ENCODE assay signal across 1 cellular context in the genomic region with DNA sequence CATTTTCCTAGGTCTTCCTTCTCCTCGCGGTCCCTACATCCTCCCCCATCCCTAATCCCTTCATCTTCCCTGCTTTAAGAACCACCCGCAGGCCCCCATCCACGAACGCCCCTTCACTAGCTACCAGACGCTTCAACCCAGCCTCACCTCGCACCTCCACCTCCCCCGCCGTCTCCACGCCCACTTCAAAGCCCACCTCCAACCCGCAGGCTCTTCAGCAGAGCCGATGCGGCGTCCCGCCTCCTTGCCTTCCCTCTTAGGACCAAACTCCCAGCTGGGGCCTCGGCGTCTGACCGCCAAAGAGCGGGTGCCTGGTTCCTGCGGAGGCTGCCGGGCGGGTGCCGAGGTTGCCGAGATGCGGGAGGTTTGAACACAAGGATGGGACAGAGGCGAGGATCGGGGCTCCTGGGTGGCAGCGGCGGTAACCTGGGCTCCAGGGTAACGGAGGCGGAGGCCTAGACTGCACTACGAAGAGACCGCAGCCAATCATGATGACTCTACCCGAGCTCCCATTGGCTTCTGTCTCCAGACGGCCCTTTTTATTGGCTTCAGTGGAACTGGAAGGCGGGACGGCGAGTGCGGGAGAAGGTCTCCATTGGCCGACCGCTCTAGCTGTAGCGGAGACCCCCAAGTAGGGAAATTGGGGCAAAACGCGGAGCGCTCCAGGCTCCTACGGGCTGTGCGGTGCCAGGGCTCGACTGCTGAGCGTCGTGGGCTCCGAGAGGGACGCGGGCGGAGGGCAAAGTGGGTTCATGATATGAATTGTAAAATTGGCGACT.
TF ChIP-seq lines count a peak whose summit lies in the region.

A gene (minus strand): TSS at position 462 of the 779 bp plus-strand sequence. CDS start 18,536 bp downstream, outside the sequence.

TF ChIP-seq in WTC11, 78 proteins besides CTCF, POLR2A, EP300 and RAD21 (continued from another document):
- TF ChIP-seq, protein P1, sequence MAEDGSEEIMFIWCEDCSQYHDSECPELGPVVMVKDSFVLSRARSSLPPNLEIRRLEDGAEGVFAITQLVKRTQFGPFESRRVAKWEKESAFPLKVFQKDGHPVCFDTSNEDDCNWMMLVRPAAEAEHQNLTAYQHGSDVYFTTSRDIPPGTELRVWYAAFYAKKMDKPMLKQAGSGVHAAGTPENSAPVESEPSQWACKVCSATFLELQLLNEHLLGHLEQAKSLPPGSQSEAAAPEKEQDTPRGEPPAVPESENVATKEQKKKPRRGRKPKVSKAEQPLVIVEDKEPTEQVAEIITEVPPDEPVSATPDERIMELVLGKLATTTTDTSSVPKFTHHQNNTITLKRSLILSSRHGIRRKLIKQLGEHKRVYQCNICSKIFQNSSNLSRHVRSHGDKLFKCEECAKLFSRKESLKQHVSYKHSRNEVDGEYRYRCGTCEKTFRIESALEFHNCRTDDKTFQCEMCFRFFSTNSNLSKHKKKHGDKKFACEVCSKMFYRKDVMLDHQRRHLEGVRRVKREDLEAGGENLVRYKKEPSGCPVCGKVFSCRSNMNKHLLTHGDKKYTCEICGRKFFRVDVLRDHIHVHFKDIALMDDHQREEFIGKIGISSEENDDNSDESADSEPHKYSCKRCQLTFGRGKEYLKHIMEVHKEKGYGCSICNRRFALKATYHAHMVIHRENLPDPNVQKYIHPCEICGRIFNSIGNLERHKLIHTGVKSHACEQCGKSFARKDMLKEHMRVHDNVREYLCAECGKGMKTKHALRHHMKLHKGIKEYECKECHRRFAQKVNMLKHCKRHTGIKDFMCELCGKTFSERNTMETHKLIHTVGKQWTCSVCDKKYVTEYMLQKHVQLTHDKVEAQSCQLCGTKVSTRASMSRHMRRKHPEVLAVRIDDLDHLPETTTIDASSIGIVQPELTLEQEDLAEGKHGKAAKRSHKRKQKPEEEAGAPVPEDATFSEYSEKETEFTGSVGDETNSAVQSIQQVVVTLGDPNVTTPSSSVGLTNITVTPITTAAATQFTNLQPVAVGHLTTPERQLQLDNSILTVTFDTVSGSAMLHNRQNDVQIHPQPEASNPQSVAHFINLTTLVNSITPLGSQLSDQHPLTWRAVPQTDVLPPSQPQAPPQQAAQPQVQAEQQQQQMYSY (CRISPR knock-in tag; IDR thresholded peaks at IDR 0.05) = peak; percentile 88
- TF ChIP-seq ZNF423 (CRISPR knock-in tag; IDR thresholded peaks at IDR 0.05) (no peak), JUN (CRISPR knock-in tag; IDR thresholded peaks at IDR 0.05) (peak; percentile 39; the same call in 1 of the 2 replicates), ZNF121 (CRISPR knock-in tag; IDR thresholded peaks at IDR 0.05) (no peak), SMAD3 (CRISPR knock-in tag; IDR thresholded peaks at IDR 0.05; ENCODE audit: borderline replicate concordance) (no peak), FOXJ3 (CRISPR knock-in tag; IDR thresholded peaks at IDR 0.05; ENCODE audit: borderline replicate concordance) (no peak), MYBL2 (CRISPR knock-in tag; IDR thresholded peaks at IDR 0.05) (peak; percentile 62; the same call in 1 of the 2 replicates), ZNF396 (CRISPR knock-in tag; IDR thresholded peaks at IDR 0.05; ENCODE audit: borderline replicate concordance) (no peak), SOX15 (CRISPR knock-in tag; IDR thresholded peaks at IDR 0.05) (no peak), IRF2 (CRISPR knock-in tag; IDR thresholded peaks at IDR 0.05; ENCODE audit: borderline replicate concordance, low read depth) (no peak), FOXP1 (CRISPR knock-in tag; IDR thresholded peaks at IDR 0.05; ENCODE audit: borderline replicate concordance) (peak; percentile 62; the same call in 1 of the 2 replicates), ZNF317 (CRISPR knock-in tag; IDR thresholded peaks at IDR 0.05; ENCODE audit: borderline replicate concordance, low read depth) (no peak), NFE2L1 (CRISPR knock-in tag; IDR thresholded peaks at IDR 0.05) (0 out of 2 replicates have a peak, but pooled peaks have one; percentile 62), TCF7 (CRISPR knock-in tag; IDR thresholded peaks at IDR 0.05; ENCODE audit: low read depth) (no peak), ZNF138 (CRISPR knock-in tag; conservative IDR thresholded peaks at IDR 0.05) (no peak), ZNF671 (CRISPR knock-in tag; IDR thresholded peaks at IDR 0.05) (no peak), NR1H2 (CRISPR knock-in tag; IDR thresholded peaks at IDR 0.05) (no peak), RELA (CRISPR knock-in tag; IDR thresholded peaks at IDR 0.05; ENCODE audit: borderline replicate concordance) (no peak), ZNF232 (CRISPR knock-in tag; IDR thresholded peaks at IDR 0.05) (no peak), SP1 (CRISPR knock-in tag; conservative IDR thresholded peaks at IDR 0.05) (peak; percentile 79), ATF1 (CRISPR knock-in tag; IDR thresholded peaks at IDR 0.05) (no peak), CREB1 (CRISPR knock-in tag; IDR thresholded peaks at IDR 0.05) (no peak)
- TF ChIP-seq, protein P2, sequence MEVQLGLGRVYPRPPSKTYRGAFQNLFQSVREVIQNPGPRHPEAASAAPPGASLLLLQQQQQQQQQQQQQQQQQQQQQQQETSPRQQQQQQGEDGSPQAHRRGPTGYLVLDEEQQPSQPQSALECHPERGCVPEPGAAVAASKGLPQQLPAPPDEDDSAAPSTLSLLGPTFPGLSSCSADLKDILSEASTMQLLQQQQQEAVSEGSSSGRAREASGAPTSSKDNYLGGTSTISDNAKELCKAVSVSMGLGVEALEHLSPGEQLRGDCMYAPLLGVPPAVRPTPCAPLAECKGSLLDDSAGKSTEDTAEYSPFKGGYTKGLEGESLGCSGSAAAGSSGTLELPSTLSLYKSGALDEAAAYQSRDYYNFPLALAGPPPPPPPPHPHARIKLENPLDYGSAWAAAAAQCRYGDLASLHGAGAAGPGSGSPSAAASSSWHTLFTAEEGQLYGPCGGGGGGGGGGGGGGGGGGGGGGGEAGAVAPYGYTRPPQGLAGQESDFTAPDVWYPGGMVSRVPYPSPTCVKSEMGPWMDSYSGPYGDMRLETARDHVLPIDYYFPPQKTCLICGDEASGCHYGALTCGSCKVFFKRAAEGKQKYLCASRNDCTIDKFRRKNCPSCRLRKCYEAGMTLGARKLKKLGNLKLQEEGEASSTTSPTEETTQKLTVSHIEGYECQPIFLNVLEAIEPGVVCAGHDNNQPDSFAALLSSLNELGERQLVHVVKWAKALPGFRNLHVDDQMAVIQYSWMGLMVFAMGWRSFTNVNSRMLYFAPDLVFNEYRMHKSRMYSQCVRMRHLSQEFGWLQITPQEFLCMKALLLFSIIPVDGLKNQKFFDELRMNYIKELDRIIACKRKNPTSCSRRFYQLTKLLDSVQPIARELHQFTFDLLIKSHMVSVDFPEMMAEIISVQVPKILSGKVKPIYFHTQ (CRISPR knock-in tag; IDR thresholded peaks at IDR 0.05) = no peak
- TF ChIP-seq, protein P3, sequence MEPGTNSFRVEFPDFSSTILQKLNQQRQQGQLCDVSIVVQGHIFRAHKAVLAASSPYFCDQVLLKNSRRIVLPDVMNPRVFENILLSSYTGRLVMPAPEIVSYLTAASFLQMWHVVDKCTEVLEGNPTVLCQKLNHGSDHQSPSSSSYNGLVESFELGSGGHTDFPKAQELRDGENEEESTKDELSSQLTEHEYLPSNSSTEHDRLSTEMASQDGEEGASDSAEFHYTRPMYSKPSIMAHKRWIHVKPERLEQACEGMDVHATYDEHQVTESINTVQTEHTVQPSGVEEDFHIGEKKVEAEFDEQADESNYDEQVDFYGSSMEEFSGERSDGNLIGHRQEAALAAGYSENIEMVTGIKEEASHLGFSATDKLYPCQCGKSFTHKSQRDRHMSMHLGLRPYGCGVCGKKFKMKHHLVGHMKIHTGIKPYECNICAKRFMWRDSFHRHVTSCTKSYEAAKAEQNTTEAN (CRISPR knock-in tag; IDR thresholded peaks at IDR 0.05) = 0 out of 2 replicates have a peak, but pooled peaks have one; percentile 57
- TF ChIP-seq, protein P4, sequence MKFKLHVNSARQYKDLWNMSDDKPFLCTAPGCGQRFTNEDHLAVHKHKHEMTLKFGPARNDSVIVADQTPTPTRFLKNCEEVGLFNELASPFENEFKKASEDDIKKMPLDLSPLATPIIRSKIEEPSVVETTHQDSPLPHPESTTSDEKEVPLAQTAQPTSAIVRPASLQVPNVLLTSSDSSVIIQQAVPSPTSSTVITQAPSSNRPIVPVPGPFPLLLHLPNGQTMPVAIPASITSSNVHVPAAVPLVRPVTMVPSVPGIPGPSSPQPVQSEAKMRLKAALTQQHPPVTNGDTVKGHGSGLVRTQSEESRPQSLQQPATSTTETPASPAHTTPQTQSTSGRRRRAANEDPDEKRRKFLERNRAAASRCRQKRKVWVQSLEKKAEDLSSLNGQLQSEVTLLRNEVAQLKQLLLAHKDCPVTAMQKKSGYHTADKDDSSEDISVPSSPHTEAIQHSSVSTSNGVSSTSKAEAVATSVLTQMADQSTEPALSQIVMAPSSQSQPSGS (CRISPR knock-in tag; IDR thresholded peaks at IDR 0.05; ENCODE audit: borderline replicate concordance, low read depth) = no peak
- TF ChIP-seq, protein P5, sequence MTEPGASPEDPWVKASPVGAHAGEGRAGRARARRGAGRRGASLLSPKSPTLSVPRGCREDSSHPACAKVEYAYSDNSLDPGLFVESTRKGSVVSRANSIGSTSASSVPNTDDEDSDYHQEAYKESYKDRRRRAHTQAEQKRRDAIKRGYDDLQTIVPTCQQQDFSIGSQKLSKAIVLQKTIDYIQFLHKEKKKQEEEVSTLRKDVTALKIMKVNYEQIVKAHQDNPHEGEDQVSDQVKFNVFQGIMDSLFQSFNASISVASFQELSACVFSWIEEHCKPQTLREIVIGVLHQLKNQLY (CRISPR knock-in tag; IDR thresholded peaks at IDR 0.05) = no peak
- TF ChIP-seq, protein P6, sequence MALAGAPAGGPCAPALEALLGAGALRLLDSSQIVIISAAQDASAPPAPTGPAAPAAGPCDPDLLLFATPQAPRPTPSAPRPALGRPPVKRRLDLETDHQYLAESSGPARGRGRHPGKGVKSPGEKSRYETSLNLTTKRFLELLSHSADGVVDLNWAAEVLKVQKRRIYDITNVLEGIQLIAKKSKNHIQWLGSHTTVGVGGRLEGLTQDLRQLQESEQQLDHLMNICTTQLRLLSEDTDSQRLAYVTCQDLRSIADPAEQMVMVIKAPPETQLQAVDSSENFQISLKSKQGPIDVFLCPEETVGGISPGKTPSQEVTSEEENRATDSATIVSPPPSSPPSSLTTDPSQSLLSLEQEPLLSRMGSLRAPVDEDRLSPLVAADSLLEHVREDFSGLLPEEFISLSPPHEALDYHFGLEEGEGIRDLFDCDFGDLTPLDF (CRISPR knock-in tag; IDR thresholded peaks at IDR 0.05) = no peak
- TF ChIP-seq, protein P7, sequence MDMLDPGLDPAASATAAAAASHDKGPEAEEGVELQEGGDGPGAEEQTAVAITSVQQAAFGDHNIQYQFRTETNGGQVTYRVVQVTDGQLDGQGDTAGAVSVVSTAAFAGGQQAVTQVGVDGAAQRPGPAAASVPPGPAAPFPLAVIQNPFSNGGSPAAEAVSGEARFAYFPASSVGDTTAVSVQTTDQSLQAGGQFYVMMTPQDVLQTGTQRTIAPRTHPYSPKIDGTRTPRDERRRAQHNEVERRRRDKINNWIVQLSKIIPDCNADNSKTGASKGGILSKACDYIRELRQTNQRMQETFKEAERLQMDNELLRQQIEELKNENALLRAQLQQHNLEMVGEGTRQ (CRISPR knock-in tag; IDR thresholded peaks at IDR 0.05) = no peak
- TF ChIP-seq, protein P8, sequence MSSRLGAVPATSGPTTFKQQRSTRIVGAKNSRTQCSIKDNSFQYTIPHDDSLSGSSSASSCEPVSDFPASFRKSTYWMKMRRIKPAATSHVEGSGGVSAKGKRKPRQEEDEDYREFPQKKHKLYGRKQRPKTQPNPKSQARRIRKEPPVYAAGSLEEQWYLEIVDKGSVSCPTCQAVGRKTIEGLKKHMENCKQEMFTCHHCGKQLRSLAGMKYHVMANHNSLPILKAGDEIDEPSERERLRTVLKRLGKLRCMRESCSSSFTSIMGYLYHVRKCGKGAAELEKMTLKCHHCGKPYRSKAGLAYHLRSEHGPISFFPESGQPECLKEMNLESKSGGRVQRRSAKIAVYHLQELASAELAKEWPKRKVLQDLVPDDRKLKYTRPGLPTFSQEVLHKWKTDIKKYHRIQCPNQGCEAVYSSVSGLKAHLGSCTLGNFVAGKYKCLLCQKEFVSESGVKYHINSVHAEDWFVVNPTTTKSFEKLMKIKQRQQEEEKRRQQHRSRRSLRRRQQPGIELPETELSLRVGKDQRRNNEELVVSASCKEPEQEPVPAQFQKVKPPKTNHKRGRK (CRISPR knock-in tag; IDR thresholded peaks at IDR 0.05; ENCODE audit: borderline replicate concordance) = no peak
- TF ChIP-seq, protein P9, sequence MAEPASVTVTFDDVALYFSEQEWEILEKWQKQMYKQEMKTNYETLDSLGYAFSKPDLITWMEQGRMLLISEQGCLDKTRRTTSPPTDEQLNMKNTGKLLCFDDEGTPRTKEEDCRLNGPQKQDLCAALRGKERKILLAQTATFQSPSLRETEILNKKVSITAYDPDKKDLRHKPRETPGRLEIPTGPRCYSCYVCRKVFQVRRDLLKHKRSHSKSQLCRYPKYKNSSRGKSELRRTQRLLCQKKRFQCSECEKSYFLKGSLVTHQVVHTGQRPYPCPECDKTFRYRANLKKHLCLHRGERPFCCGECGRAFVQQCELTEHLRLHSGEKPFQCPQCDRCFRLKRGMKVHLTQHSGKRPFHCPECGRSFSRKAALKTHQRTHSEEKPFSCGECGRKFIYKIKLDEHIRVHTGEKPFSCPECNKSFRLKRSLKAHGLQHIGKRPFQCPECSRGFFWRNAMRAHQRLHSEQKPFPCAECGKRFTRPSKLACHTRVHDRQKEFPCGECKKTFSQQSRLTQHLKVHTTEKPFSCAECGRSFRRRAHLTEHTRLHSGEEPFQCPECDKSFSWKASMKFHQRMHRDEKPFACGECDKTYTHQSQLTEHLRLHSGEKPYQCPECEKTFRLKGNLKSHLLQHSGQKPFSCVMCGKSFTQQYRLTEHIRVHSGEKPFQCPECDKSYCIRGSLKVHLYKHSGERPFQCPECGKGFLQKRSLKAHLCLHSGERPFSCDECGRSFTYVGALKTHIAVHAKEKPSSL (CRISPR knock-in tag; conservative IDR thresholded peaks at IDR 0.05) = no peak
- TF ChIP-seq, protein P10, sequence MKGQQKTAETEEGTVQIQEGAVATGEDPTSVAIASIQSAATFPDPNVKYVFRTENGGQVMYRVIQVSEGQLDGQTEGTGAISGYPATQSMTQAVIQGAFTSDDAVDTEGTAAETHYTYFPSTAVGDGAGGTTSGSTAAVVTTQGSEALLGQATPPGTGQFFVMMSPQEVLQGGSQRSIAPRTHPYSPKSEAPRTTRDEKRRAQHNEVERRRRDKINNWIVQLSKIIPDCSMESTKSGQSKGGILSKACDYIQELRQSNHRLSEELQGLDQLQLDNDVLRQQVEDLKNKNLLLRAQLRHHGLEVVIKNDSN (CRISPR knock-in tag; IDR thresholded peaks at IDR 0.05) = no peak; the same call in 1 of the 2 replicates
